7 cellular contexts compared by ENCODE assay signal in genomic region chr10:3902054-3902808, GRCh38.
DNase-seq lines count a peak whose midpoint lies in the region; ATAC-seq and TF ChIP-seq lines count a peak whose summit lies in the region.

No MANE protein-coding gene starts in this region.

- no peak for TF ChIP-seq CTCF in foreskin keratinocyte (conservative IDR thresholded peaks at IDR 0.05)

- no peaks in the 10 kb centered on the region for H3K27me3 Mint-ChIP-seq in stimulated activated naive B cell treated with anti-CD40 and anti-IgM and Interleukin-4, amounts not matched to agents 10 μg/mL and 1 μg/mL and 100 μg/mL, for 72 hours

- H3K36me3 Mint-ChIP-seq in stimulated activated naive B cell treated with anti-CD40 and anti-IgM and Interleukin-4, amounts not matched to agents 10 μg/mL and 1 μg/mL and 100 μg/mL, for 72 hours: peaks cover 6 to 11% of the 10 kb centered on the region in 2 donors

- H3K27ac ChIP-seq in foreskin keratinocyte: peak overlapping the region; percentile 64

- H3K9me3 Mint-ChIP-seq in stimulated activated naive B cell treated with anti-CD40 and anti-IgM and Interleukin-4, amounts not matched to agents 10 μg/mL and 1 μg/mL and 100 μg/mL, for 72 hours: peaks cover 3 to 5% of the 10 kb centered on the region in 2 donors

- peak; percentile 82 for ATAC-seq in GM19035 (IDR thresholded peaks at IDR 0.05; ENCODE audit: unreplicated experiment)
- peak; percentile 86 for ATAC-seq in HG02884 (IDR thresholded peaks at IDR 0.05; ENCODE audit: unreplicated experiment)
- no peak for ATAC-seq in foreskin keratinocyte
- peak; percentile 92 to 97 for ATAC-seq in stimulated activated naive B cell treated with anti-CD40 and anti-IgM and Interleukin-4, amounts not matched to agents 10 μg/mL and 1 μg/mL and 100 μg/mL, for 72 hours (replicated peaks)

- H3K27me3 ChIP-seq in foreskin keratinocyte: no peaks in the 10 kb centered on the region

- DNase-seq in T follicular helper cell (ENCODE audit: low read depth): peak; percentile 26
- DNase-seq in foreskin keratinocyte: peak in 1 of 2 donors; percentile 32
- peak; percentile 70 for DNase-seq in stimulated activated naive B cell treated with anti-CD40 and anti-IgM and Interleukin-4, amounts not matched to agents 10 μg/mL and 1 μg/mL and 100 μg/mL, for 72 hours
- no peak for DNase-seq in retina
- no peak for DNase-seq in amniotic stem cell (lab: John Stamatoyannopoulos, UW)

- peaks cover 27% of the 10 kb centered on the region for H3K4me1 ChIP-seq in foreskin keratinocyte

- peak overlapping the region; percentile 92 for H3K27ac Mint-ChIP-seq in stimulated activated naive B cell treated with anti-CD40 and anti-IgM and Interleukin-4, amounts not matched to agents 10 μg/mL and 1 μg/mL and 100 μg/mL, for 72 hours

- H3K4me1 Mint-ChIP-seq in stimulated activated naive B cell treated with anti-CD40 and anti-IgM and Interleukin-4, amounts not matched to agents 10 μg/mL and 1 μg/mL and 100 μg/mL, for 72 hours: peaks cover 33 to 51% of the 10 kb centered on the region in 2 donors

- H3K4me3 Mint-ChIP-seq in stimulated activated naive B cell treated with anti-CD40 and anti-IgM and Interleukin-4, amounts not matched to agents 10 μg/mL and 1 μg/mL and 100 μg/mL, for 72 hours: peak overlapping the region in 1 of 2 donors; percentile 31

Comparison
In these comparisons a context has a peak if more than half of its experiments do, and no peak if none do; other contexts are left out.
1. DNase-seq: peak in T follicular helper cell (single experiment) and stimulated activated naive B cell treated with anti-CD40 and anti-IgM and Interleukin-4, amounts not matched to agents 10 μg/mL and 1 μg/mL and 100 μg/mL, for 72 hours (single experiment); none in retina (single experiment) and amniotic stem cell (single experiment).